In genomic region chr6:32842690-32843089, GRCh38 we compare ENCODE assay signal across 9 cellular contexts. TPM values are rescaled to one million over a fixed set of nuclear protein-coding genes. Genes with fewer than 3 reads are reported as not detected.
A peak's percentile ranks its signal among the peaks of the same experiment; 100 is the strongest.
DNase-seq lines count a peak whose midpoint lies in the region; ATAC-seq and TF ChIP-seq lines count a peak whose summit lies in the region.
"Had no signal": no experiment of that assay in that cellular context is flagged by ENCODE, and none has a peak within 500 bp of the region (broad histone marks: within the 10 kb centered on the region; RNA-seq: fewer than 3 reads in every experiment).

No MANE protein-coding gene starts in this region.

- peak overlapping the region; percentile 93 for H3K4me3 Mint-ChIP-seq in mesothelial cell of epicardium

- intact Hi-C loops in heart left ventricle (cut with DNase I) = loop anchor here in 2 of 10 donors (5.0 kb wide), 2 partner anchors 125 to 130 kb away; partner anchors contain the start of gene BRD2 (in 1 of the 2)
- intact Hi-C loops in cardiac septum (cut with DNase I) = no loop called here
- intact Hi-C loops in upper lobe of right lung (cut with DNase I) = no loop called here

- H3K27ac ChIP-seq in heart left ventricle (peak overlapping the region in 8 of 12 donors; percentile 92 to 100 (median 98)), upper lobe of right lung (peak overlapping the region; percentile 98)

- H3K4me3 ChIP-seq in heart left ventricle (peak overlapping the region in 9 of 12 donors; percentile 64 to 93 (median 83)), upper lobe of right lung (peak overlapping the region; percentile 94)

- H3K36me3 Mint-ChIP-seq in activated naive CD4-positive, alpha-beta T cell treated with anti-CD3 and anti-CD28 coated beads, Interleukin-2, amount 50 U/mL, for 72 hours = peaks cover 76 to 79% of the 10 kb centered on the region in 2 donors
- H3K36me3 Mint-ChIP-seq in mesothelial cell of epicardium = peaks cover 8% of the 10 kb centered on the region

- DNase-seq in heart left ventricle (peak in 1 of 5 donors; percentile 33), cardiac septum (ENCODE audit: low spot score) (no peak), mesothelial cell of epicardium (ENCODE audit: low spot score in 2 of 2, unreplicated experiment in 2 of 2) (no peak), upper lobe of right lung (no peak), NCI-H1436 treated with DMSO at 0.1 percent for 48 hours (lab: John Stamatoyannopoulos, UW) (no peak), SW 1271 (lab: John Stamatoyannopoulos, UW) (no peak)
- no peak for DNase-seq in activated naive CD4-positive, alpha-beta T cell treated with anti-CD3 and anti-CD28 coated beads, Interleukin-2, amount 50 U/mL, for 72 hours (ENCODE audit: low spot score in 2 of 2)
- DNase-seq in activated CD4-positive, alpha-beta T cell treated with anti-CD3 and anti-CD28 coated beads for 48 hours = no peak

- no peak for TF ChIP-seq POLR2A in heart left ventricle (IDR thresholded peaks at IDR 0.05)

- H3K27me3 ChIP-seq in heart left ventricle = no peaks in the 10 kb centered on the region
- H3K27me3 ChIP-seq in upper lobe of right lung = no peaks in the 10 kb centered on the region

- WGBS in heart left ventricle, 4 donors = 78 to 87% (median 81%) methylated on average over 8 of the region's 8 CpGs

- peaks cover 0 to 4% of the 10 kb centered on the region in 2 donors for H3K9me3 Mint-ChIP-seq in activated naive CD4-positive, alpha-beta T cell treated with anti-CD3 and anti-CD28 coated beads, Interleukin-2, amount 50 U/mL, for 72 hours
- H3K9me3 Mint-ChIP-seq in mesothelial cell of epicardium = no peaks in the 10 kb centered on the region

- H3K27me3 Mint-ChIP-seq in mesothelial cell of epicardium (ENCODE audit: low read depth) = peaks cover 51% of the 10 kb centered on the region

- H3K4me1 Mint-ChIP-seq in mesothelial cell of epicardium = peaks cover 10% of the 10 kb centered on the region

- TF ChIP-seq CTCF in heart left ventricle (IDR thresholded peaks at IDR 0.05) = no peak
- TF ChIP-seq CTCF in mesothelial cell of epicardium (IDR thresholded peaks at IDR 0.05; ENCODE audit: unreplicated experiment) = no peak
- no peak for TF ChIP-seq CTCF in upper lobe of right lung (IDR thresholded peaks at IDR 0.05)

- H3K9me3 ChIP-seq in heart left ventricle = no peaks in the 10 kb centered on the region
- no peaks in the 10 kb centered on the region for H3K9me3 ChIP-seq in upper lobe of right lung

- no peak for ATAC-seq in heart left ventricle
- ATAC-seq in activated naive CD4-positive, alpha-beta T cell treated with anti-CD3 and anti-CD28 coated beads, Interleukin-2, amount 50 U/mL, for 72 hours = no peak
- ATAC-seq in upper lobe of right lung = no peak

- H3K36me3 ChIP-seq in heart left ventricle (peaks cover 0 to 61% (median 49%) of the 10 kb centered on the region in 9 donors), upper lobe of right lung (peaks cover 47% of the 10 kb centered on the region)

- H3K4me1 ChIP-seq in heart left ventricle = peaks cover 0 to 72% (median 20%) of the 10 kb centered on the region in 12 donors
- peaks cover 39% of the 10 kb centered on the region for H3K4me1 ChIP-seq in upper lobe of right lung

- H3K27ac Mint-ChIP-seq in activated naive CD4-positive, alpha-beta T cell treated with anti-CD3 and anti-CD28 coated beads, Interleukin-2, amount 50 U/mL, for 72 hours = peak overlapping the region; percentile 100
- H3K27ac Mint-ChIP-seq in mesothelial cell of epicardium = no peak overlapping the region

RNA-seq across cellular contexts. Expression of gene PSMB8, which starts 1.2 kb away (rescaled TPM):
- total RNA-seq in heart left ventricle (100 to 1,000 TPM in 1 of 9 donors, 10 to 100 TPM in 8; 11.1 to 115 (median 15.2) TPM), cardiac septum (11.7 TPM), mesothelial cell of epicardium (12.3 to 14.2 TPM (median 14.1 TPM) in 3 replicates), upper lobe of right lung (86.9 TPM)
- polyA plus RNA-seq in heart left ventricle = 10 to 100 TPM; 23.1 to 32.6 TPM
- 100 to 1,000 TPM; 334 to 353 TPM for total RNA-seq in activated naive CD4-positive, alpha-beta T cell treated with anti-CD3 and anti-CD28 coated beads, Interleukin-2, amount 50 U/mL, for 72 hours

RNA-seq across cellular contexts. Expression of gene TAP2, which starts 4.2 kb away (rescaled TPM):
- 100 to 1,000 TPM in 1 of 9 donors, 10 to 100 TPM in 6, 1 to 10 TPM in 2; 5.4 to 107 (median 14.9) TPM for total RNA-seq in heart left ventricle
- 10 to 100 TPM in 1 of 2 donors, 1 to 10 TPM in 1; 7.7 to 12.0 TPM for polyA plus RNA-seq in heart left ventricle
- total RNA-seq in cardiac septum = 12.7 TPM
- 100 to 1,000 TPM; 118 to 128 TPM for total RNA-seq in activated naive CD4-positive, alpha-beta T cell treated with anti-CD3 and anti-CD28 coated beads, Interleukin-2, amount 50 U/mL, for 72 hours
- 22.9 to 24.2 TPM (median 23.6 TPM) in 3 replicates for total RNA-seq in mesothelial cell of epicardium
- total RNA-seq in upper lobe of right lung = 56.4 TPM

RNA-seq across cellular contexts. Expression of gene TAP1, which starts 10.8 kb away (rescaled TPM):
- total RNA-seq in heart left ventricle = 100 to 1,000 TPM in 1 of 9 donors, 10 to 100 TPM in 8; 15.1 to 207 (median 20.3) TPM
- polyA plus RNA-seq in heart left ventricle = 10 to 100 TPM; 21.6 to 44.5 TPM
- 18.1 TPM for total RNA-seq in cardiac septum
- total RNA-seq in activated naive CD4-positive, alpha-beta T cell treated with anti-CD3 and anti-CD28 coated beads, Interleukin-2, amount 50 U/mL, for 72 hours = 100 to 1,000 TPM; 234 to 319 TPM
- 9.3 to 10.4 TPM (median 10.3 TPM) in 3 replicates for total RNA-seq in mesothelial cell of epicardium
- 60.4 TPM for total RNA-seq in upper lobe of right lung

RNA-seq across cellular contexts. Expression of gene PSMB9, which starts 11.3 kb away (rescaled TPM):
- 100 to 1,000 TPM in 1 of 9 donors, 10 to 100 TPM in 7, 1 to 10 TPM in 1; 8.9 to 182 (median 14.6) TPM for total RNA-seq in heart left ventricle
- 10 to 100 TPM; 15.7 to 23.3 TPM for polyA plus RNA-seq in heart left ventricle
- 14.2 TPM for total RNA-seq in cardiac septum
- 100 to 1,000 TPM; 202 to 262 TPM for total RNA-seq in activated naive CD4-positive, alpha-beta T cell treated with anti-CD3 and anti-CD28 coated beads, Interleukin-2, amount 50 U/mL, for 72 hours
- total RNA-seq in mesothelial cell of epicardium = 0.81 to 0.82 TPM in 2 of 3 replicates, not detected in the other
- total RNA-seq in upper lobe of right lung = 47.2 TPM

RNA-seq across cellular contexts. Expression of gene HLA-DOB, which starts 25.9 kb away (rescaled TPM):
- total RNA-seq in heart left ventricle = 1 to 10 TPM in 1 of 9 donors, under 1 TPM in 6, not detected in 2; 0.25 to 2.7 (median 0.60) TPM
- polyA plus RNA-seq in heart left ventricle = under 1 TPM; 0.30 to 0.76 TPM
- total RNA-seq in cardiac septum = 0.35 TPM
- 1 to 10 TPM; 3.8 to 4.0 TPM for total RNA-seq in activated naive CD4-positive, alpha-beta T cell treated with anti-CD3 and anti-CD28 coated beads, Interleukin-2, amount 50 U/mL, for 72 hours
- total RNA-seq in mesothelial cell of epicardium = 0.35 to 0.52 TPM (median 0.45 TPM) in 3 replicates
- total RNA-seq in upper lobe of right lung = 0.64 TPM
- total RNA-seq: cerebellum had no signal
